24 cellular contexts compared by ENCODE assay signal in the genomic region with DNA sequence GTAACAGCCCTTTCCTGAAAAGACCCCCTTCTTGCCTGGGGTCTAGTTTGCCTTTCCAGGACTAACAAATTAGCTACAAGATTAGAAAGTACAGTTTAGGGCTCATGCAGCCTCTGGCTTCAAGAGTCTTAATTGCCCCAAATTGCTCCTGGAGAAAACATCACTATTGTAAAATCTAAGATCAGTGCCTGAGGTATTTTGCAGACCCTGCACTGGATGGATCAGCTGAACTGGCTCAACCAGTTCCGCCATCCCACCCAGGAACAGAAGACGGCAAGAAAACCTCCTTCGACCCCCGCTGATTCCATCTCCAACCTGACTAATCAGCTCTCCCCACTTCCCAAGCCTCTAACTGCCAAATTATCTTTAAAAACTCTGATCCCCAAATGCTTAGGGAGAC.
"Had no signal": no experiment of that assay in that cellular context is flagged by ENCODE, and none has a peak within 500 bp of the region (broad histone marks: within the 10 kb centered on the region; RNA-seq: fewer than 3 reads in every experiment).

No MANE protein-coding gene starts in this region.

- ATAC-seq: activated naive CD8-positive, alpha-beta T cell treated with anti-CD3 and anti-CD28 coated beads, Interleukin-2, amount 50 U/mL, for 24 hours; left ventricle myocardium superior; sciatic nerve; stimulated activated memory B cell treated with anti-CD40 and anti-IgM and Interleukin-4, amounts not matched to agents 10 μg/mL and 1 μg/mL and 100 μg/mL, for 72 hours had no signal

- DNase-seq: activated CD4-positive, alpha-beta memory T cell treated with anti-CD3 and anti-CD28 coated beads for 36 hours; activated CD4-positive, alpha-beta T cell treated with anti-CD3 and anti-CD28 coated beads for 48 hours; activated CD4-positive, CD25-positive, alpha-beta regulatory T cell; activated effector memory CD4-positive, alpha-beta T cell treated with anti-CD3 and anti-CD28 coated beads, Interleukin-2, amount 50 U/mL, for 16 hours; activated naive CD4-positive, alpha-beta T cell treated with anti-CD3 and anti-CD28 coated beads, Interleukin-2, amount 50 U/mL, for 16 hours; activated naive CD8-positive, alpha-beta T cell treated with anti-CD3 and anti-CD28 coated beads, Interleukin-2, amount 50 U/mL, for 24 hours; cortex of kidney; endodermal cell; erythroblast; foreskin fibroblast; immature natural killer cell; left ventricle myocardium superior; naive B cell; nucleus accumbens; posterior cingulate gyrus; small intestine; stimulated activated CD4-positive, alpha-beta T cell treated with anti-CD3 and anti-CD28 coated beads, Interleukin-15, amount 100 ng/mL, for 24 hours; stomach; T1000 had no signal

- H3K9me3 ChIP-seq: stomach, suprapubic skin, tibial nerve had no signal

- H3K36me3 ChIP-seq: cardiac muscle cell, stomach, suprapubic skin, tibial nerve had no signal

- FAIRE-seq: small intestine had no signal

- H3K27me3 ChIP-seq: cardiac muscle cell, tibial nerve had no signal

- H3K4me3 ChIP-seq: cardiac muscle cell, stomach, suprapubic skin, tibial nerve had no signal

- H3K4me1 ChIP-seq: stomach, tibial nerve had no signal

- H3K27ac ChIP-seq: cardiac muscle cell, stomach, suprapubic skin, tibial nerve had no signal
